ENCODE assay signal across 22 cellular contexts in the genomic region with DNA sequence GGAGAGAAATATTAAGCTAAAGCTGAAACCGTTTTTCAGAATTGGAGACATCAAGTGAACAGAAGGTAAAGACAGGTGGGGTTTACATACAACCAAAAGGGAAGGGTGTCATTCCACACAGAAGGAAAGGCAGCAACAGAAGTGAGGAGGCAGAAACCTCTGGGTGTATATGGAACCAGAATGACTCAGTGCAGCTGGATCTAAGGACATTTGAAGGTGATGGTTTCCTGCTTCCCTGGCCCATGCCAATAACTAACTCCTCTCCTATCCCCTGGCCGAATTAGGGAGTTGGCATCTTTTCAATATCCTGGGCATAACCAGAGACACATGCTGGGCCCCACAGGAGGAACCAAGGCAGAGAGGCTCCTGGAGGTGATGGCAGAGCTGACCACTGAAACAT. TPM values are rescaled to one million over a fixed set of nuclear protein-coding genes. Genes with fewer than 3 reads are reported as not detected.
DNase-seq lines count a peak whose midpoint lies in the region; ATAC-seq and TF ChIP-seq lines count a peak whose summit lies in the region.
"Had no signal": no experiment of that assay in that cellular context is flagged by ENCODE, and none has a peak within 500 bp of the region (broad histone marks: within the 10 kb centered on the region; RNA-seq: fewer than 3 reads in every experiment).

No MANE protein-coding gene starts in this region.

- H3K79me1 ChIP-seq in trophoblast cell (ENCODE audit: low read length), result no peaks in the 10 kb centered on the region

- peaks cover 2% of the 10 kb centered on the region for H3K9me3 ChIP-seq in trophoblast cell (ENCODE audit: insufficient read depth, low read depth, low read length)
- H3K9me3 ChIP-seq: lower lobe of right lung, ovary, SJSA1, thoracic aorta had no signal

- no peak overlapping the region for H3K23ac ChIP-seq in trophoblast cell (ENCODE audit: low read length)

- H4K91ac ChIP-seq in trophoblast cell (ENCODE audit: low read depth, low read length), result no peak overlapping the region

- no CpG with 5 or more reads among the region's 2 CpGs for WGBS in trophoblast cell (ENCODE audit: extremely low coverage, insufficient coverage, insufficient read length)

- H2AFZ ChIP-seq in trophoblast cell (ENCODE audit: insufficient read depth, low read length, poor library complexity), result no peak overlapping the region

- H3K18ac ChIP-seq in trophoblast cell (ENCODE audit: low read length), result no peak overlapping the region

- no peaks in the 10 kb centered on the region for H3K79me2 ChIP-seq in trophoblast cell (ENCODE audit: control insufficient read depth, insufficient read depth, low read length, poor library complexity)

- no peaks in the 10 kb centered on the region for H3K9me3 Mint-ChIP-seq in activated T-cell treated with anti-CD3 and anti-CD28 coated beads, Interleukin-2, amount 50 U/mL, for 72 hours
- no peaks in the 10 kb centered on the region for H3K9me3 Mint-ChIP-seq in activated T-cell treated with anti-CD3 and anti-CD28 coated beads, Interleukin-2, amount 50 U/mL, for 4 hours
- H3K9me3 Mint-ChIP-seq in HFFc6, result no peaks in the 10 kb centered on the region
- H3K9me3 Mint-ChIP-seq in endothelial cell (ENCODE audit: unreplicated experiment), result no peaks in the 10 kb centered on the region
- H3K9me3 Mint-ChIP-seq: CD4-positive, CD25-positive, alpha-beta regulatory T cell; immature natural killer cell; stimulated activated memory B cell treated with anti-CD40 and anti-IgM and Interleukin-4, amounts not matched to agents 10 μg/mL and 1 μg/mL and 100 μg/mL, for 72 hours had no signal

- no peak overlapping the region for H3K9ac ChIP-seq in trophoblast cell (ENCODE audit: low read length)

- H3K4me3 ChIP-seq in trophoblast cell (ENCODE audit: low read depth, low read length), result no peak overlapping the region
- H3K4me3 ChIP-seq: lower lobe of right lung, ovary, SJSA1, thoracic aorta had no signal

- peaks cover 15% of the 10 kb centered on the region for H3K4me1 Mint-ChIP-seq in activated T-cell treated with anti-CD3 and anti-CD28 coated beads, Interleukin-2, amount 50 U/mL, for 72 hours (ENCODE audit: low read depth)
- H3K4me1 Mint-ChIP-seq in activated T-cell treated with anti-CD3 and anti-CD28 coated beads, Interleukin-2, amount 50 U/mL, for 4 hours (ENCODE audit: low read depth), result peaks cover 23% of the 10 kb centered on the region
- peaks cover 53% of the 10 kb centered on the region for H3K4me1 Mint-ChIP-seq in HFFc6 (ENCODE audit: low read depth)
- H3K4me1 Mint-ChIP-seq in endothelial cell (ENCODE audit: unreplicated experiment), result peaks cover 35% of the 10 kb centered on the region

- TF ChIP-seq CTCF in HFFc6 (IDR thresholded peaks at IDR 0.05) (no peak), endothelial cell (IDR thresholded peaks at IDR 0.05; ENCODE audit: unreplicated experiment) (no peak)

- H2BK120ac ChIP-seq in trophoblast cell (ENCODE audit: insufficient read depth, low read length, poor library complexity), result no peak overlapping the region

- H2BK12ac ChIP-seq in trophoblast cell (ENCODE audit: low read length), result no peak overlapping the region

- no peak overlapping the region for H3K4me2 ChIP-seq in trophoblast cell (ENCODE audit: low read length)

- H3K4me1 ChIP-seq in trophoblast cell (ENCODE audit: control insufficient read depth in 1 of 2, insufficient read depth in 2 of 2, low read length in 2 of 2), result peaks cover 0 to 7% of the 10 kb centered on the region in 2 experiments

- no peak overlapping the region for H4K8ac ChIP-seq in trophoblast cell (ENCODE audit: low read depth, low read length)

- no peaks in the 10 kb centered on the region for H3K27me3 Mint-ChIP-seq in activated T-cell treated with anti-CD3 and anti-CD28 coated beads, Interleukin-2, amount 50 U/mL, for 72 hours (ENCODE audit: low read depth)
- H3K27me3 Mint-ChIP-seq in activated T-cell treated with anti-CD3 and anti-CD28 coated beads, Interleukin-2, amount 50 U/mL, for 4 hours (ENCODE audit: low read depth), result no peaks in the 10 kb centered on the region
- H3K27me3 Mint-ChIP-seq in HFFc6 (ENCODE audit: insufficient read depth), result no peaks in the 10 kb centered on the region
- peaks cover 6% of the 10 kb centered on the region for H3K27me3 Mint-ChIP-seq in endothelial cell (ENCODE audit: unreplicated experiment)
- H3K27me3 Mint-ChIP-seq: CD4-positive, CD25-positive, alpha-beta regulatory T cell; stimulated activated memory B cell treated with anti-CD40 and anti-IgM and Interleukin-4, amounts not matched to agents 10 μg/mL and 1 μg/mL and 100 μg/mL, for 72 hours had no signal

- no peak overlapping the region for H3K14ac ChIP-seq in trophoblast cell (ENCODE audit: low read length)

- H3K27ac Mint-ChIP-seq in activated T-cell treated with anti-CD3 and anti-CD28 coated beads, Interleukin-2, amount 50 U/mL, for 72 hours, result peak overlapping the region; percentile 3
- H3K27ac Mint-ChIP-seq in HFFc6 (0 out of 2 replicates have a peak overlapping the region, but pooled peaks have one; percentile 0), endothelial cell (ENCODE audit: unreplicated experiment) (peak overlapping the region; percentile 36)
- H3K27ac Mint-ChIP-seq: stimulated activated memory B cell treated with anti-CD40 and anti-IgM and Interleukin-4, amounts not matched to agents 10 μg/mL and 1 μg/mL and 100 μg/mL, for 72 hours had no signal

- no peak overlapping the region for H2AK5ac ChIP-seq in trophoblast cell (ENCODE audit: low read length)

- H3K27ac ChIP-seq in trophoblast cell (ENCODE audit: low read depth, low read length), result no peak overlapping the region
- H3K27ac ChIP-seq: foreskin keratinocyte, lower lobe of right lung, ovary, SJSA1, thoracic aorta had no signal

- no peak overlapping the region for H4K12ac ChIP-seq in trophoblast cell (ENCODE audit: low read depth, low read length)

- no peak overlapping the region for H3K4me3 Mint-ChIP-seq in activated T-cell treated with anti-CD3 and anti-CD28 coated beads, Interleukin-2, amount 50 U/mL, for 72 hours
- H3K4me3 Mint-ChIP-seq in activated T-cell treated with anti-CD3 and anti-CD28 coated beads, Interleukin-2, amount 50 U/mL, for 4 hours, result no peak overlapping the region
- H3K4me3 Mint-ChIP-seq in HFFc6 (no peak overlapping the region), endothelial cell (ENCODE audit: unreplicated experiment) (peak overlapping the region; percentile 15)
- H3K4me3 Mint-ChIP-seq: immature natural killer cell; stimulated activated memory B cell treated with anti-CD40 and anti-IgM and Interleukin-4, amounts not matched to agents 10 μg/mL and 1 μg/mL and 100 μg/mL, for 72 hours had no signal

- no peak for ATAC-seq in activated T-cell treated with anti-CD3 and anti-CD28 coated beads, Interleukin-2, amount 50 U/mL, for 72 hours (replicated peaks in 1 of 2)
- no peak for ATAC-seq in activated T-cell treated with anti-CD3 and anti-CD28 coated beads, Interleukin-2, amount 50 U/mL, for 4 hours
- ATAC-seq in HG02970 (IDR thresholded peaks at IDR 0.05; ENCODE audit: low FRiP score, unreplicated experiment) (no peak), HG03196 (IDR thresholded peaks at IDR 0.05; ENCODE audit: unreplicated experiment) (no peak)
- ATAC-seq: foreskin keratinocyte; lower lobe of right lung; stimulated activated memory B cell treated with anti-CD40 and anti-IgM and Interleukin-4, amounts not matched to agents 10 μg/mL and 1 μg/mL and 100 μg/mL, for 72 hours had no signal

- H3K4ac ChIP-seq in trophoblast cell (ENCODE audit: low read depth, low read length), result peak overlapping the region; percentile 21

- H2BK5ac ChIP-seq in trophoblast cell (ENCODE audit: low read depth, low read length, poor library complexity), result no peak overlapping the region

- no peak for DNase-seq in activated T-cell treated with anti-CD3 and anti-CD28 coated beads, Interleukin-2, amount 50 U/mL, for 72 hours
- DNase-seq in activated T-cell treated with anti-CD3 and anti-CD28 coated beads, Interleukin-2, amount 50 U/mL, for 4 hours, result no peak
- no peak for DNase-seq in HFFc6
- no peak for DNase-seq in endothelial cell (ENCODE audit: low spot score)
- no peak for DNase-seq in trophoblast cell
- DNase-seq in putamen (ENCODE audit: low spot score), result no peak
- DNase-seq: activated CD4-positive, CD25-positive, alpha-beta regulatory T cell; CD4-positive, CD25-positive, alpha-beta regulatory T cell; foreskin keratinocyte; immature natural killer cell; KG1; lower lobe of right lung; NCI-H1694 treated with DMSO at 0.1 percent for 48 hours; NCI-H2227 treated with DMSO at 0.1 percent for 48 hours; NCI-H774; ovary; T-helper 9 cell had no signal

- no peaks in the 10 kb centered on the region for H3K27me3 ChIP-seq in trophoblast cell (ENCODE audit: insufficient read depth, low read length)
- H3K27me3 ChIP-seq: foreskin keratinocyte, ovary, SJSA1 had no signal

- peaks cover 12 to 14% of the 10 kb centered on the region in 2 experiments for H3K36me3 ChIP-seq in trophoblast cell (ENCODE audit: control insufficient read depth in 1 of 2, insufficient read depth in 2 of 2, low read length in 2 of 2)
- H3K36me3 ChIP-seq: lower lobe of right lung, ovary had no signal

- H3K36me3 Mint-ChIP-seq in activated T-cell treated with anti-CD3 and anti-CD28 coated beads, Interleukin-2, amount 50 U/mL, for 72 hours (ENCODE audit: insufficient read depth in 2 of 2), result peaks cover 0 to 2% of the 10 kb centered on the region in 2 donors
- peaks cover 5% of the 10 kb centered on the region for H3K36me3 Mint-ChIP-seq in activated T-cell treated with anti-CD3 and anti-CD28 coated beads, Interleukin-2, amount 50 U/mL, for 4 hours (ENCODE audit: insufficient read depth)
- H3K36me3 Mint-ChIP-seq in HFFc6 (ENCODE audit: low read depth) (peaks cover 9% of the 10 kb centered on the region), endothelial cell (ENCODE audit: low read depth, unreplicated experiment) (peaks cover 26% of the 10 kb centered on the region)

RNA-seq across cellular contexts. Expression of a gene that starts 8.4 kb away (rescaled TPM):
- 1 to 10 TPM; 5.4 to 5.6 TPM for total RNA-seq in activated T-cell treated with anti-CD3 and anti-CD28 coated beads, Interleukin-2, amount 50 U/mL, for 72 hours
- 1 to 10 TPM; 6.3 to 7.7 (median 6.8) TPM for total RNA-seq in activated T-cell treated with anti-CD3 and anti-CD28 coated beads, Interleukin-2, amount 50 U/mL, for 4 hours
- 10 to 100 TPM; 24.4 to 37.5 (median 25.0) TPM for total RNA-seq in HFFc6 (2021; fragmentation: NEBNext Ultra II Directional; extraction: Animal tissue kit (Norgen Biotek cat#: 25700))
- 70.9 TPM for total RNA-seq in endothelial cell (ENCODE audit: unreplicated experiment)
- polyA plus RNA-seq in trophoblast cell (2013), result 14.2 and 14.8 TPM in 2 replicates

RNA-seq across cellular contexts. Expression of a gene that starts 23.1 kb away (rescaled TPM):
- total RNA-seq in activated T-cell treated with anti-CD3 and anti-CD28 coated beads, Interleukin-2, amount 50 U/mL, for 72 hours, result 10 to 100 TPM in 1 of 2 donors, 1 to 10 TPM in 1; 9.0 to 10.8 TPM
- total RNA-seq in activated T-cell treated with anti-CD3 and anti-CD28 coated beads, Interleukin-2, amount 50 U/mL, for 4 hours, result 1 to 10 TPM; 4.2 to 6.0 (median 4.3) TPM
- 1 to 10 TPM; 1.5 to 2.9 (median 2.0) TPM for total RNA-seq in HFFc6 (2021; fragmentation: NEBNext Ultra II Directional; extraction: Animal tissue kit (Norgen Biotek cat#: 25700))
- 2.6 TPM for total RNA-seq in endothelial cell (ENCODE audit: unreplicated experiment)
- polyA plus RNA-seq in trophoblast cell (2013), result 1.9 and 2.1 TPM in 2 replicates
